15 cellular contexts compared by ENCODE assay signal in the genomic region with DNA sequence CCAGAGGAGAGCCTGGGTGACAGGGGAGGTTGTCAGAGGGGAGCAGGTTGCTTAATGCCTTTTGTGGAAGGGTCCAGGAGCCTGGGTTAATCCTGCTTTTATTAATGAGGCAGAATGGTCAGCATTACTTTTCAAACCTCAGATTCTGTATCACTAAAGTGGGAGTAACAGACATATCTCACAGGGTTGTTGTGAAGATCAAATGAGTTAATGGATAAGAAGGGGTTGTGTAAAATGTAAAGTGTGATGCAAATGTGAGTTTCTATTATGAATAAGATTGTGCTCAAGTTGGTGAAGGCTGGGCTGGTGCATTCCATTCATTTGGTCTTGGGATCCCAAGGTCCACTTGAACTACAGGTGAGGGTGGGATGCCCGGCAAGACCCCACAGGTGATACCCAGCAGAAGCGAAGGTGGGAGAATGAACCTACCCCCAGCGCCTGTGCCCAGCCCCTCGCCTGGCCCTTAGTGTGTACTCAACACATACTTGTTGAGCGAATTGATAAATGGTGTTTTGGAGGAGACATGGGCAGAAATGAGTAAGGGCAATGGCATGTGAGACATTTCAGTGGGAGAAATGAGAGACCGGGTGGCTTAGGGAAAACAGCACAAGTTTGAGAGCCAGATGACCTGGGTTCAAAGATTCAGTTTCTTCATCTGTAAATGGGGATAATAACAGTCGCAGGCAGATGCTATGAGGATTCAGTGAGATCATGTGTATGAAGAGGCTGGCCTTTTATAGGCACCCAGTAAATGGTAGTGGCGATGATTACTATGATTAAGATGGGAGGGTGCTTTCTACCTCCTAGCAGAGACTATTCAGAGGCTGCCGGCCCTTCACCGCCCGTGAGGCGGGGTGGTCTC. TPM values are rescaled to one million over a fixed set of nuclear protein-coding genes. Genes with fewer than 3 reads are reported as not detected.
DNase-seq lines count a peak whose midpoint lies in the region; ATAC-seq and TF ChIP-seq lines count a peak whose summit lies in the region.
"Had no signal": no experiment of that assay in that cellular context is flagged by ENCODE, and none has a peak within 500 bp of the region (broad histone marks: within the 10 kb centered on the region; RNA-seq: fewer than 3 reads in every experiment).

No MANE protein-coding gene starts in this region.

- H3K4me3 ChIP-seq in HEK293 (ENCODE audit: low read depth, low read length), result no peak overlapping the region
- H3K4me3 ChIP-seq in RWPE2 (ENCODE audit: severe bottlenecking), result no peak overlapping the region
- no peak overlapping the region for H3K4me3 ChIP-seq in fibroblast of pulmonary artery (replicated peaks; ENCODE audit: low read depth, low read length)
- no peak overlapping the region for H3K4me3 ChIP-seq in upper lobe of right lung
- H3K4me3 ChIP-seq: dorsolateral prefrontal cortex, neural progenitor cell, spleen had no signal

- no peaks in the 10 kb centered on the region for H3K27me3 ChIP-seq in RWPE2 (ENCODE audit: insufficient read depth, poor library complexity, severe bottlenecking)
- no peaks in the 10 kb centered on the region for H3K27me3 ChIP-seq in upper lobe of right lung
- H3K27me3 ChIP-seq: neural progenitor cell had no signal

- POLR2A ChIA-PET in HEK293 (lab: Yijun Ruan, JAX), result no interaction called here

- H3K36me3 ChIP-seq in HEK293 (ENCODE audit: control insufficient read depth in 2 of 2, insufficient read depth in 1 of 2, low read length in 2 of 2), result no peaks in the 10 kb centered on the region
- H3K36me3 ChIP-seq in RWPE2 (ENCODE audit: low read depth), result no peaks in the 10 kb centered on the region
- H3K36me3 ChIP-seq in upper lobe of right lung, result no peaks in the 10 kb centered on the region
- H3K36me3 ChIP-seq: neural progenitor cell, spleen had no signal

- H3K9me3 ChIP-seq in HEK293 (ENCODE audit: control insufficient read depth, insufficient read depth, low read depth, low read length), result no peaks in the 10 kb centered on the region
- no peaks in the 10 kb centered on the region for H3K9me3 ChIP-seq in RWPE2 (ENCODE audit: severe bottlenecking)
- H3K9me3 ChIP-seq in upper lobe of right lung, result no peaks in the 10 kb centered on the region
- H3K9me3 ChIP-seq: spleen had no signal

- CTCF ChIA-PET in HEK293 (lab: Yijun Ruan, JAX), result interaction anchor here (0.6 kb wide), 1 partner anchor 93 kb away, joined by 3 read pairs; no protein-coding TSS in a partner anchor

- H3K27ac ChIP-seq in HEK293 (ENCODE audit: extremely low read depth, low read depth, low read length), result no peak overlapping the region
- H3K27ac ChIP-seq in RWPE2 (ENCODE audit: poor library complexity, severe bottlenecking), result no peak overlapping the region
- peak overlapping the region; percentile 82 for H3K27ac ChIP-seq in upper lobe of right lung
- H3K27ac ChIP-seq: dorsolateral prefrontal cortex, neural progenitor cell, spleen had no signal

- no peak for DNase-seq in RWPE2 (ENCODE audit: low spot score)
- peak; percentile 71 for DNase-seq in fibroblast of pulmonary artery (ENCODE audit: low read depth)
- DNase-seq in upper lobe of right lung, result no peak
- no peak for DNase-seq in SKM-1 treated with dmso at 0.1 percent for 144 hours (lab: John Stamatoyannopoulos, UW; ENCODE audit: unreplicated experiment)
- no peak for DNase-seq in stimulated activated naive CD4-positive, alpha-beta T cell treated with Interleukin-2 at 50 U/mL for 16 hours (lab: John Stamatoyannopoulos, UW)
- DNase-seq: dorsolateral prefrontal cortex, head of caudate nucleus, NCI-H510A, SIG-M5, spleen had no signal

- peaks cover 8% of the 10 kb centered on the region for H3K4me1 ChIP-seq in HEK293 (ENCODE audit: control insufficient read depth, insufficient read depth, low read length)
- H3K4me1 ChIP-seq in RWPE2 (ENCODE audit: insufficient read depth, poor library complexity, severe bottlenecking), result peaks cover 27% of the 10 kb centered on the region
- peaks cover 17% of the 10 kb centered on the region for H3K4me1 ChIP-seq in upper lobe of right lung
- H3K4me1 ChIP-seq: spleen had no signal

- TF ChIP-seq CTCF in HEK293 (tag by site-specific recombination; IDR thresholded peaks at IDR 0.05) (no peak), RWPE2 (IDR thresholded peaks at IDR 0.05; ENCODE audit: poor library complexity, severe bottlenecking) (no peak), fibroblast of pulmonary artery (IDR thresholded peaks at IDR 0.05; ENCODE audit: low read length, missing control alignments) (no peak), upper lobe of right lung (IDR thresholded peaks at IDR 0.05) (no peak)

- intact Hi-C loops in upper lobe of right lung (cut with DNase I), result no loop called here

- ATAC-seq in RWPE2 (ENCODE audit: low read depth), result peak; percentile 55; the same call in 1 of the 3 replicates
- no peak for ATAC-seq in upper lobe of right lung
- no peak for ATAC-seq in GM21786 (IDR thresholded peaks at IDR 0.05; ENCODE audit: unreplicated experiment)
- ATAC-seq: left lobe of liver had no signal

TF ChIP-seq in HEK293, 187 proteins besides CTCF, POLR2A, EP300 and RAD21:
- TF ChIP-seq ZNF530 (tag by site-specific recombination; IDR thresholded peaks at IDR 0.05; ENCODE audit: low read depth), result no peak
- TF ChIP-seq SCRT1 (tag by site-specific recombination; IDR thresholded peaks at IDR 0.05; ENCODE audit: borderline replicate concordance), result 0 out of 2 replicates have a peak, but pooled peaks have one; percentile 12
- no peak for TF ChIP-seq ZNF157 (tag by site-specific recombination; IDR thresholded peaks at IDR 0.05)
- no peak for TF ChIP-seq BCL11A (tag by site-specific recombination; IDR thresholded peaks at IDR 0.05; ENCODE audit: low read depth)
- TF ChIP-seq PRDM1 (tag by site-specific recombination; IDR thresholded peaks at IDR 0.05), result 0 out of 2 replicates have a peak, but pooled peaks have one; percentile 33
- TF ChIP-seq SCRT2 (tag by site-specific recombination; IDR thresholded peaks at IDR 0.05), result peak; percentile 91
- no peak for TF ChIP-seq ZNF175 (tag by site-specific recombination; IDR thresholded peaks at IDR 0.05)
- TF ChIP-seq ZFP69B (tag by site-specific recombination; IDR thresholded peaks at IDR 0.05), result no peak
- no peak for TF ChIP-seq ZNF223 (tag by site-specific recombination; IDR thresholded peaks at IDR 0.05)
- TF ChIP-seq GLI2 (tag by site-specific recombination; IDR thresholded peaks at IDR 0.05; ENCODE audit: borderline replicate concordance, low read depth), result no peak
- TF ChIP-seq ZNF529 (tag by site-specific recombination; IDR thresholded peaks at IDR 0.05; ENCODE audit: insufficient replicate concordance), result no peak
- no peak for TF ChIP-seq ZIC2 (tag by site-specific recombination; IDR thresholded peaks at IDR 0.05)
- no peak for TF ChIP-seq IKZF3 (tag by site-specific recombination; IDR thresholded peaks at IDR 0.05)
- no peak for TF ChIP-seq ZNF114 (tag by site-specific recombination; IDR thresholded peaks at IDR 0.05)
- TF ChIP-seq ZNF394 (tag by site-specific recombination; IDR thresholded peaks at IDR 0.05; ENCODE audit: borderline replicate concordance), result no peak
- no peak for TF ChIP-seq ZBTB1 (tag by site-specific recombination; IDR thresholded peaks at IDR 0.05)
- no peak for TF ChIP-seq ZNF426 (tag by site-specific recombination; IDR thresholded peaks at IDR 0.05)
- TF ChIP-seq, protein P1, sequence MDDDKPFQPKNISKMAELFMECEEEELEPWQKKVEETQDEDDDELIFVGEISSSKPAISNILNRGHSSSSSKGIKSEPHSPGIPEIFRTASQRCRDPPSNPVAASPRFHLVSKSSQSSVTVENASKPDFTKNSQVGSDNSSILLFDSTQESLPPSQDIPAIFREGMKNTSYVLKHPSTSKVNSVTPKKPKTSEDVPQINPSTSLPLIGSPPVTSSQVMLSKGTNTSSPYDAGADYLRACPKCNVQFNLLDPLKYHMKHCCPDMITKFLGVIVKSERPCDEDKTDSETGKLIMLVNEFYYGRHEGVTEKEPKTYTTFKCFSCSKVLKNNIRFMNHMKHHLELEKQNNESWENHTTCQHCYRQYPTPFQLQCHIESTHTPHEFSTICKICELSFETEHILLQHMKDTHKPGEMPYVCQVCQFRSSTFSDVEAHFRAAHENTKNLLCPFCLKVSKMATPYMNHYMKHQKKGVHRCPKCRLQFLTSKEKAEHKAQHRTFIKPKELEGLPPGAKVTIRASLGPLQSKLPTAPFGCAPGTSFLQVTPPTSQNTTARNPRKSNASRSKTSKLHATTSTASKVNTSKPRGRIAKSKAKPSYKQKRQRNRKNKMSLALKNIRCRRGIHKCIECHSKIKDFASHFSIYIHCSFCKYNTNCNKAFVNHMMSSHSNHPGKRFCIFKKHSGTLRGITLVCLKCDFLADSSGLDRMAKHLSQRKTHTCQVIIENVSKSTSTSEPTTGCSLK (tag by site-specific recombination; IDR thresholded peaks at IDR 0.05), result no peak
- TF ChIP-seq, protein P2, sequence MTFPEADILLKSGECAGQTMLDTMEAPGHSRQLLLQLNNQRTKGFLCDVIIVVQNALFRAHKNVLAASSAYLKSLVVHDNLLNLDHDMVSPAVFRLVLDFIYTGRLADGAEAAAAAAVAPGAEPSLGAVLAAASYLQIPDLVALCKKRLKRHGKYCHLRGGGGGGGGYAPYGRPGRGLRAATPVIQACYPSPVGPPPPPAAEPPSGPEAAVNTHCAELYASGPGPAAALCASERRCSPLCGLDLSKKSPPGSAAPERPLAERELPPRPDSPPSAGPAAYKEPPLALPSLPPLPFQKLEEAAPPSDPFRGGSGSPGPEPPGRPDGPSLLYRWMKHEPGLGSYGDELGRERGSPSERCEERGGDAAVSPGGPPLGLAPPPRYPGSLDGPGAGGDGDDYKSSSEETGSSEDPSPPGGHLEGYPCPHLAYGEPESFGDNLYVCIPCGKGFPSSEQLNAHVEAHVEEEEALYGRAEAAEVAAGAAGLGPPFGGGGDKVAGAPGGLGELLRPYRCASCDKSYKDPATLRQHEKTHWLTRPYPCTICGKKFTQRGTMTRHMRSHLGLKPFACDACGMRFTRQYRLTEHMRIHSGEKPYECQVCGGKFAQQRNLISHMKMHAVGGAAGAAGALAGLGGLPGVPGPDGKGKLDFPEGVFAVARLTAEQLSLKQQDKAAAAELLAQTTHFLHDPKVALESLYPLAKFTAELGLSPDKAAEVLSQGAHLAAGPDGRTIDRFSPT (tag by site-specific recombination; IDR thresholded peaks at IDR 0.05), result no peak

RNA-seq across cellular contexts. Expression of a gene that starts 6.2 kb away (rescaled TPM):
- 21.7 TPM for total RNA-seq in upper lobe of right lung
- total RNA-seq: spleen, temporal lobe had no signal
